2 cellular contexts compared by ENCODE assay signal in genomic region chr5:60842859-60843692, GRCh38.
TF ChIP-seq lines count a peak whose summit lies in the region.

No MANE protein-coding gene starts in this region.

TF ChIP-seq in HEK293, 187 proteins besides CTCF, POLR2A, EP300 and RAD21 (continued from another document and continues in another):
- peak; percentile 90 for TF ChIP-seq PRDM10 (tag by site-specific recombination; IDR thresholded peaks at IDR 0.05)
- TF ChIP-seq ZBTB11 (tag by site-specific recombination; conservative IDR thresholded peaks at IDR 0.05; ENCODE audit: low read depth), result no peak
- TF ChIP-seq ZIC2 (tag by site-specific recombination; IDR thresholded peaks at IDR 0.05), result no peak
- TF ChIP-seq PRDM2 (tag by site-specific recombination; IDR thresholded peaks at IDR 0.05; ENCODE audit: borderline replicate concordance), result no peak
- TF ChIP-seq GLI4 (tag by site-specific recombination; IDR thresholded peaks at IDR 0.05), result no peak

TF ChIP-seq in SK-N-SH treated with all-trans-retinoic acid at 6 μM for 48 hours, 23 proteins besides CTCF, POLR2A, EP300 and RAD21 (continued from another document):
- no peak for TF ChIP-seq CSRNP3 (CRISPR knock-in tag; IDR thresholded peaks at IDR 0.05)
- no peak for TF ChIP-seq ZNF70 (CRISPR knock-in tag; IDR thresholded peaks at IDR 0.05)
- no peak for TF ChIP-seq ZFP30 (CRISPR knock-in tag; IDR thresholded peaks at IDR 0.05)
- no peak for TF ChIP-seq POU6F1 (CRISPR knock-in tag; IDR thresholded peaks at IDR 0.05; ENCODE audit: borderline replicate concordance, low read depth)
- no peak for TF ChIP-seq ZNF565 (CRISPR knock-in tag; conservative IDR thresholded peaks at IDR 0.05; ENCODE audit: low read depth)
- no peak for TF ChIP-seq TOX (CRISPR knock-in tag; IDR thresholded peaks at IDR 0.05; ENCODE audit: borderline replicate concordance)
- TF ChIP-seq ESRRG (CRISPR knock-in tag; IDR thresholded peaks at IDR 0.05), result no peak
- TF ChIP-seq TSHZ2 (CRISPR knock-in tag; IDR thresholded peaks at IDR 0.05), result no peak
- no peak for TF ChIP-seq ZC3H10 (CRISPR knock-in tag; IDR thresholded peaks at IDR 0.05)
